In genomic region chr10:24482713-24483112, GRCh38 we compare ENCODE assay signal across 1 cellular context.
A peak's percentile ranks its signal among the peaks of the same experiment; 100 is the strongest.
TF ChIP-seq lines count a peak whose summit lies in the region.

No MANE protein-coding gene starts in this region.

TF ChIP-seq in H1, 55 proteins besides CTCF, POLR2A, EP300 and RAD21:
- peak; percentile 22; the same call in 1 of the 2 replicates for TF ChIP-seq KDM1A (IDR thresholded peaks at IDR 0.05; ENCODE audit: borderline replicate concordance, low read length)
TF ChIP-seq in H1: peak in this region for 1; not testable (repeated sequence) for 54.
